ENCODE assay signal across 9 cellular contexts in the genomic region with DNA sequence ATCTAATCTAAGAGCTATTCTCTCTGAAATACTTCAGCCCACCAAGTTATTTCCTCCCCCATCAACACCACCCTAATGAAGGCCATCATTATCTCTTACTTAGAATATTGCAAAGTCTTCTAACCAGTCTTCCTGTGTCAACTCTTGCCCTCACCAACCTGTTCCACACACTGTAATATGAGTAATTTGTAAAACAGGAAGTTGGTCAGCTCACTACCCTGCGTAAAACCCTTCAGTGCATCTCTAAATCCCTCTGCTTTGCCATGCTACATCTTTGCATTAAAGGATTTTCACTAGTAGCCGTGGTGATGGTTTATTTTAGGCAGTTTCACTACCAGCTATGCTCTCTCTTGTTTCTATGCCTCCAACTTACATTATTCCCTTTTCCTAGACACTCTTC.
DNase-seq lines count a peak whose midpoint lies in the region; ATAC-seq lines count a peak whose summit lies in the region.
"Had no signal": no experiment of that assay in that cellular context is flagged by ENCODE, and none has a peak within 500 bp of the region (broad histone marks: within the 10 kb centered on the region; RNA-seq: fewer than 3 reads in every experiment).

No MANE protein-coding gene starts in this region.

- peaks cover 0 to 1% (median 0%) of the 10 kb centered on the region in 7 donors for H3K9me3 Mint-ChIP-seq in CD4-positive, CD25-positive, alpha-beta regulatory T cell
- peaks cover 4% of the 10 kb centered on the region for H3K9me3 Mint-ChIP-seq in T-helper 1 cell treated with Interleukin-12 subunit alpha and Interleukin-12 subunit beta and Interleukin-4 antibody, amounts not matched to agents 30 μg/mL and 1 μg/mL, for 36 hours

- H3K4me3 Mint-ChIP-seq in CD4-positive, CD25-positive, alpha-beta regulatory T cell: peak overlapping the region in 1 of 4 donors; percentile 4
- H3K4me3 Mint-ChIP-seq in T-helper 1 cell treated with Interleukin-12 subunit alpha and Interleukin-12 subunit beta and Interleukin-4 antibody, amounts not matched to agents 30 μg/mL and 1 μg/mL, for 36 hours: no peak overlapping the region

- 57% methylated on average over 2 of the region's 2 CpGs for WGBS in right cardiac atrium

- no peaks in the 10 kb centered on the region for H3K9me3 ChIP-seq in CD4-positive, CD25-positive, alpha-beta regulatory T cell (ENCODE audit: control insufficient read depth in 2 of 2, low read length in 2 of 2)
- H3K9me3 ChIP-seq in right cardiac atrium (ENCODE audit: control insufficient read depth, low read length): no peaks in the 10 kb centered on the region

- DNase-seq in CD4-positive, CD25-positive, alpha-beta regulatory T cell: peak in 2 of 3 donors; percentile 1 to 67
- DNase-seq in activated gamma-delta T cell treated with Interleukin-2 at 50 U/mL for 16 hours (no peak), anterior cingulate cortex (lab: John Stamatoyannopoulos, UW) (no peak), NCI-H1930 (lab: John Stamatoyannopoulos, UW) (no peak), right cardiac atrium (no peak)
- DNase-seq: WERI-Rb-1 had no signal

- H3K4me3 ChIP-seq in CD4-positive, CD25-positive, alpha-beta regulatory T cell (ENCODE audit: low read depth, low read length): peak overlapping the region; percentile 22
- no peak overlapping the region for H3K4me3 ChIP-seq in right cardiac atrium (ENCODE audit: low read length)

- intact Hi-C loops in right cardiac atrium (cut with DNase I): no loop called here

- H3K27me3 ChIP-seq in CD4-positive, CD25-positive, alpha-beta regulatory T cell (ENCODE audit: control insufficient read depth, insufficient read depth, low read length): no peaks in the 10 kb centered on the region
- H3K27me3 ChIP-seq in right cardiac atrium (ENCODE audit: control insufficient read depth, insufficient read depth): no peaks in the 10 kb centered on the region

- no peaks in the 10 kb centered on the region for H3K36me3 ChIP-seq in CD4-positive, CD25-positive, alpha-beta regulatory T cell (ENCODE audit: control insufficient read depth, insufficient read depth, low read length)
- H3K36me3 ChIP-seq: WERI-Rb-1 had no signal

- ATAC-seq in CD4-positive, CD25-positive, alpha-beta regulatory T cell (ENCODE audit: low read depth in 2 of 2): peak; percentile 79 to 89
- ATAC-seq in GM19324 (IDR thresholded peaks at IDR 0.05; ENCODE audit: low FRiP score, unreplicated experiment) (peak; percentile 79), HG03095 (IDR thresholded peaks at IDR 0.05; ENCODE audit: unreplicated experiment) (peak; percentile 73), right cardiac atrium (no peak)

- H3K27ac Mint-ChIP-seq in CD4-positive, CD25-positive, alpha-beta regulatory T cell: peak overlapping the region in 2 of 3 donors; percentile 21 to 54
- H3K27ac Mint-ChIP-seq in T-helper 1 cell treated with Interleukin-12 subunit alpha and Interleukin-12 subunit beta and Interleukin-4 antibody, amounts not matched to agents 30 μg/mL and 1 μg/mL, for 36 hours: peak overlapping the region; percentile 37

- H3K4me1 ChIP-seq in CD4-positive, CD25-positive, alpha-beta regulatory T cell (ENCODE audit: control insufficient read depth, insufficient read depth, low read length, poor library complexity, severe bottlenecking): peaks cover 5% of the 10 kb centered on the region
- no peaks in the 10 kb centered on the region for H3K4me1 ChIP-seq in right cardiac atrium (ENCODE audit: control insufficient read depth, insufficient read depth, low read length)

- H3K27me3 Mint-ChIP-seq in CD4-positive, CD25-positive, alpha-beta regulatory T cell: no peaks in the 10 kb centered on the region
- no peaks in the 10 kb centered on the region for H3K27me3 Mint-ChIP-seq in T-helper 1 cell treated with Interleukin-12 subunit alpha and Interleukin-12 subunit beta and Interleukin-4 antibody, amounts not matched to agents 30 μg/mL and 1 μg/mL, for 36 hours (ENCODE audit: low read depth)

- H3K36me3 Mint-ChIP-seq in CD4-positive, CD25-positive, alpha-beta regulatory T cell: peaks cover 5% of the 10 kb centered on the region
- peaks cover 5% of the 10 kb centered on the region for H3K36me3 Mint-ChIP-seq in T-helper 1 cell treated with Interleukin-12 subunit alpha and Interleukin-12 subunit beta and Interleukin-4 antibody, amounts not matched to agents 30 μg/mL and 1 μg/mL, for 36 hours (ENCODE audit: low read depth)

- H3K27ac ChIP-seq in CD4-positive, CD25-positive, alpha-beta regulatory T cell (ENCODE audit: insufficient read depth, low read length, poor library complexity, severe bottlenecking): no peak overlapping the region
- H3K27ac ChIP-seq in right cardiac atrium (ENCODE audit: low read length): no peak overlapping the region
- H3K27ac ChIP-seq: WERI-Rb-1 had no signal

- H3K4me1 Mint-ChIP-seq in CD4-positive, CD25-positive, alpha-beta regulatory T cell: peaks cover 4 to 14% (median 12%) of the 10 kb centered on the region in 4 donors
- H3K4me1 Mint-ChIP-seq in T-helper 1 cell treated with Interleukin-12 subunit alpha and Interleukin-12 subunit beta and Interleukin-4 antibody, amounts not matched to agents 30 μg/mL and 1 μg/mL, for 36 hours (ENCODE audit: low read depth): peaks cover 15% of the 10 kb centered on the region

Comparison
In these comparisons a context has a peak if more than half of its experiments do, and no peak if none do; other contexts are left out.
1. ATAC-seq: peak in CD4-positive, CD25-positive, alpha-beta regulatory T cell (2 of 2), GM19324 (single experiment) and HG03095 (single experiment); none in right cardiac atrium (0 of 2).
2. DNase-seq: peak in CD4-positive, CD25-positive, alpha-beta regulatory T cell (2 of 3); none in activated gamma-delta T cell treated with Interleukin-2 at 50 U/mL for 16 hours (single experiment), anterior cingulate cortex (0 of 58), NCI-H1930 (0 of 2) and right cardiac atrium (0 of 3).